Comparison of ENCODE assay signal across 8 cellular contexts in genomic region chr22:36528795-36529718, GRCh38. TPM values are rescaled to one million over a fixed set of nuclear protein-coding genes. Genes with fewer than 3 reads are reported as not detected.
DNase-seq lines count a peak whose midpoint lies in the region; ATAC-seq lines count a peak whose summit lies in the region.

A gene with protein sequence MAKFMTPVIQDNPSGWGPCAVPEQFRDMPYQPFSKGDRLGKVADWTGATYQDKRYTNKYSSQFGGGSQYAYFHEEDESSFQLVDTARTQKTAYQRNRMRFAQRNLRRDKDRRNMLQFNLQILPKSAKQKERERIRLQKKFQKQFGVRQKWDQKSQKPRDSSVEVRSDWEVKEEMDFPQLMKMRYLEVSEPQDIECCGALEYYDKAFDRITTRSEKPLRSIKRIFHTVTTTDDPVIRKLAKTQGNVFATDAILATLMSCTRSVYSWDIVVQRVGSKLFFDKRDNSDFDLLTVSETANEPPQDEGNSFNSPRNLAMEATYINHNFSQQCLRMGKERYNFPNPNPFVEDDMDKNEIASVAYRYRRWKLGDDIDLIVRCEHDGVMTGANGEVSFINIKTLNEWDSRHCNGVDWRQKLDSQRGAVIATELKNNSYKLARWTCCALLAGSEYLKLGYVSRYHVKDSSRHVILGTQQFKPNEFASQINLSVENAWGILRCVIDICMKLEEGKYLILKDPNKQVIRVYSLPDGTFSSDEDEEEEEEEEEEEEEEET (minus strand): TSS chr22:36529166. CDS start chr22:36526121, 3,045 bp downstream.

- H3K4me3 Mint-ChIP-seq in IgD-negative memory B cell, result peak within 1 kb of the TSS; percentile 92 to 98 (median 98)

- DNase-seq in DMS 273 treated with DMSO at 0.1 percent for 48 hours (lab: John Stamatoyannopoulos, UW) (peak; percentile 96), OCI-M2 (lab: John Stamatoyannopoulos, UW; ENCODE audit: unreplicated experiment) (peak; percentile 92), activated T-cell treated with anti-CD3 and anti-CD28 coated beads for 4 hours (peak; percentile 94), epidermal melanocyte (ENCODE audit: insufficient read length, low spot score) (peak; percentile 64), middle frontal gyrus (ENCODE audit: extremely low spot score, low spot score) (peak; percentile 98)
- DNase-seq in stimulated activated CD8-positive, alpha-beta memory T cell treated with anti-CD3 and anti-CD28 coated beads, Interleukin-2, amount 100 ng/mL, for 48 hours (ENCODE audit: low read depth in 2 of 2), result peak; percentile 92 to 96

- H3K36me3 Mint-ChIP-seq in IgD-negative memory B cell, result peaks cover 6% of the 10 kb centered on the region

- H3K4me1 Mint-ChIP-seq in IgD-negative memory B cell, result peaks cover 3 to 22% (median 11%) of the 10 kb centered on the region in 3 donors

- H3K27me3 Mint-ChIP-seq in IgD-negative memory B cell, result no peaks in the 10 kb centered on the region

- peak; percentile 93 for ATAC-seq in GM21529 (IDR thresholded peaks at IDR 0.05; ENCODE audit: unreplicated experiment)

- H3K9me3 Mint-ChIP-seq in IgD-negative memory B cell, result no peaks in the 10 kb centered on the region

- H3K27ac Mint-ChIP-seq in IgD-negative memory B cell, result peak within 1 kb of the TSS; percentile 94 to 100 (median 99)

RNA-seq across cellular contexts. Expression of the gene that starts here (rescaled TPM):
- 180 TPM for polyA plus RNA-seq in IgD-negative memory B cell

Comparison
In these comparisons a context has a peak if more than half of its experiments do, and no peak if none do; other contexts are left out.
1. Peak in every context shown above with its lines: DNase-seq and ATAC-seq.